21 cellular contexts compared by ENCODE assay signal in genomic region chr3:61060421-61060861, GRCh38.
"Had no signal": no experiment of that assay in that cellular context is flagged by ENCODE, and none has a peak within 500 bp of the region (broad histone marks: within the 10 kb centered on the region; RNA-seq: fewer than 3 reads in every experiment).

No MANE protein-coding gene starts in this region.

- H3K27me3 ChIP-seq: heart left ventricle, tibial artery, vagina had no signal

- DNase-seq: activated CD4-positive, alpha-beta T cell treated with anti-CD3 and anti-CD28 coated beads, Interleukin-2, amount 50 U/mL, for 48 hours; activated CD4-positive, CD25-positive, alpha-beta regulatory T cell treated with anti-CD3 and anti-CD28 coated beads, Interleukin-2, amount 50 U/mL, for 72 hours; activated effector memory CD4-positive, alpha-beta T cell treated with anti-CD3 and anti-CD28 coated beads, Interleukin-2, amount 50 U/mL, for 16 hours; activated T-cell treated with anti-CD3 and anti-CD28 coated beads, Interleukin-2, amount 50 U/mL, for 48 hours; amniotic stem cell; effector CD4-positive, alpha-beta T cell; heart left ventricle; left cardiac atrium; lower lobe of right lung; midbrain; naive B cell; stimulated activated CD4-positive, alpha-beta T cell treated with anti-CD3 and anti-CD28 coated beads, Interleukin-2, amount 100 ng/mL, for 48 hours; stimulated activated naive B cell treated with anti-CD40 and anti-IgM and Interleukin-4, amounts not matched to agents 10 μg/mL and 1 μg/mL and 100 μg/mL, for 72 hours; T-cell; T1000; tibial artery had no signal

- H3K27ac ChIP-seq: coronary artery, heart left ventricle, lower lobe of right lung, parathyroid adenoma, tibial artery, vagina had no signal

- H3K9ac ChIP-seq: parathyroid adenoma had no signal

- H3K27ac Mint-ChIP-seq: activated naive CD4-positive, alpha-beta T cell treated with anti-CD3 and anti-CD28 coated beads, Interleukin-2, amount 50 U/mL, for 72 hours; naive B cell; stimulated activated naive B cell treated with anti-CD40 and anti-IgM and Interleukin-4, amounts not matched to agents 10 μg/mL and 1 μg/mL and 100 μg/mL, for 72 hours; T-cell had no signal

- H3K79me2 ChIP-seq: parathyroid adenoma had no signal

- H3K4me1 Mint-ChIP-seq: central memory CD8-positive, alpha-beta T cell; T-cell had no signal

- H3K4me3 ChIP-seq: coronary artery, heart left ventricle, lower lobe of right lung, tibial artery, vagina had no signal

- H3K4me3 Mint-ChIP-seq: central memory CD8-positive, alpha-beta T cell; naive B cell; stimulated activated naive B cell treated with anti-CD40 and anti-IgM and Interleukin-4, amounts not matched to agents 10 μg/mL and 1 μg/mL and 100 μg/mL, for 72 hours; T-cell had no signal

- H3K9me3 ChIP-seq: lower lobe of right lung, vagina had no signal

- H3K9me3 Mint-ChIP-seq: activated naive CD4-positive, alpha-beta T cell treated with anti-CD3 and anti-CD28 coated beads, Interleukin-2, amount 50 U/mL, for 72 hours; stimulated activated naive B cell treated with anti-CD40 and anti-IgM and Interleukin-4, amounts not matched to agents 10 μg/mL and 1 μg/mL and 100 μg/mL, for 72 hours had no signal

- H3K4me1 ChIP-seq: heart left ventricle, lower lobe of right lung, tibial artery, vagina had no signal

- H3K27me3 Mint-ChIP-seq: central memory CD8-positive, alpha-beta T cell; naive B cell; stimulated activated naive B cell treated with anti-CD40 and anti-IgM and Interleukin-4, amounts not matched to agents 10 μg/mL and 1 μg/mL and 100 μg/mL, for 72 hours; T-cell had no signal

- H3K36me3 Mint-ChIP-seq: activated naive CD4-positive, alpha-beta T cell treated with anti-CD3 and anti-CD28 coated beads, Interleukin-2, amount 50 U/mL, for 72 hours; naive B cell; T-cell had no signal

- H2AFZ ChIP-seq: parathyroid adenoma had no signal

- H3K36me3 ChIP-seq: heart left ventricle, lower lobe of right lung, tibial artery, vagina had no signal
